In genomic region chrY:8551323-8551722, GRCh38 we compare ENCODE assay signal across 17 cellular contexts.
A peak's percentile ranks its signal among the peaks of the same experiment; 100 is the strongest.
DNase-seq lines count a peak whose midpoint lies in the region; TF ChIP-seq lines count a peak whose summit lies in the region.
"Had no signal": no experiment of that assay in that cellular context is flagged by ENCODE, and none has a peak within 500 bp of the region (broad histone marks: within the 10 kb centered on the region; RNA-seq: fewer than 3 reads in every experiment).

No MANE protein-coding gene starts in this region.

- no peak overlapping the region for H3K27ac ChIP-seq in SJSA1
- H3K27ac ChIP-seq: A549, BLaER1 had no signal

- H3K27me3 Mint-ChIP-seq in Calu3 (ENCODE audit: unreplicated experiment), result no peaks in the 10 kb centered on the region

- H3K4me1 ChIP-seq in SJSA1 (replicated peaks), result peaks cover 37% of the 10 kb centered on the region
- H3K4me1 ChIP-seq: A549, BLaER1 had no signal

- CTCF ChIA-PET in Calu3 (lab: Charles Lee), result no interaction called here

- intact Hi-C loops in Calu3 (cut with micrococcal nuclease; ENCODE audit: unreplicated experiment), result no loop called here

- no peaks in the 10 kb centered on the region for H3K9me3 ChIP-seq in MG63
- H3K9me3 ChIP-seq in SJSA1 (replicated peaks), result no peaks in the 10 kb centered on the region
- H3K9me3 ChIP-seq: A549, BLaER1 had no signal

- no peaks in the 10 kb centered on the region for H3K9me3 Mint-ChIP-seq in Calu3 (ENCODE audit: low read depth, unreplicated experiment)
- H3K9me3 Mint-ChIP-seq: CD4-positive, alpha-beta memory T cell had no signal

- peak; percentile 3 for DNase-seq in MG63
- peak; percentile 41 to 58 for DNase-seq in SJSA1 (ENCODE audit: low read depth in 1 of 2, low spot score in 2 of 2)
- DNase-seq in middle frontal gyrus (ENCODE audit: extremely low spot score, low spot score), result peak; percentile 3
- no peak for DNase-seq in Calu3
- no peak for DNase-seq in activated CD8-positive, alpha-beta memory T cell treated with anti-CD3 and anti-CD28 coated beads, Interleukin-2, amount 50 U/mL, for 48 hours
- no peak for DNase-seq in COLO668 (lab: John Stamatoyannopoulos, UW; ENCODE audit: unreplicated experiment)
- DNase-seq: CD4-positive, alpha-beta memory T cell; DMS 273 treated with DMSO at 0.1 percent for 48 hours; DMS53; DND-41; EL; HCEC 1CT had no signal

- no peak overlapping the region for H3K4me3 ChIP-seq in MG63
- no peak overlapping the region for H3K4me3 ChIP-seq in SJSA1
- H3K4me3 ChIP-seq: A549, BLaER1, GM12878, GM23338 had no signal

- no peaks in the 10 kb centered on the region for H3K36me3 Mint-ChIP-seq in Calu3 (ENCODE audit: insufficient read depth, unreplicated experiment)
- H3K36me3 Mint-ChIP-seq: CD14-positive monocyte; CD4-positive, alpha-beta memory T cell had no signal

- H3K4me3 Mint-ChIP-seq in Calu3 (ENCODE audit: low read depth, unreplicated experiment), result no peak overlapping the region
- H3K4me3 Mint-ChIP-seq: CD14-positive monocyte; CD4-positive, alpha-beta memory T cell; GM23338 had no signal

- no peaks in the 10 kb centered on the region for H3K4me1 Mint-ChIP-seq in Calu3 (ENCODE audit: low read depth, unreplicated experiment)
- H3K4me1 Mint-ChIP-seq: CD14-positive monocyte; CD4-positive, alpha-beta memory T cell; GM23338 had no signal

- no peaks in the 10 kb centered on the region for H3K27me3 ChIP-seq in MG63
- H3K27me3 ChIP-seq in SJSA1 (replicated peaks), result no peaks in the 10 kb centered on the region
- H3K27me3 ChIP-seq: BLaER1 had no signal

- H3K27ac Mint-ChIP-seq in Calu3 (ENCODE audit: unreplicated experiment), result no peak overlapping the region
- H3K27ac Mint-ChIP-seq: CD14-positive monocyte; CD4-positive, alpha-beta memory T cell; GM23338 had no signal

- no peak for TF ChIP-seq CTCF in Calu3 (IDR thresholded peaks at IDR 0.05; ENCODE audit: unreplicated experiment)

- no peaks in the 10 kb centered on the region for H3K36me3 ChIP-seq in MG63
- H3K36me3 ChIP-seq in SJSA1, result no peaks in the 10 kb centered on the region
- H3K36me3 ChIP-seq: BLaER1 had no signal

- BruUV-seq in Calu3 (replicated peaks; lab: Mats Ljungman, UMichigan), result no TSS peak

Comparison
In these comparisons a context has a peak if more than half of its experiments do, and no peak if none do; other contexts are left out.
1. DNase-seq: peak in MG63 (single experiment), SJSA1 (2 of 2) and middle frontal gyrus (single experiment); none in Calu3 (single experiment), activated CD8-positive, alpha-beta memory T cell treated with anti-CD3 and anti-CD28 coated beads, Interleukin-2, amount 50 U/mL, for 48 hours (single experiment) and COLO668 (single experiment).